In the genomic region with DNA sequence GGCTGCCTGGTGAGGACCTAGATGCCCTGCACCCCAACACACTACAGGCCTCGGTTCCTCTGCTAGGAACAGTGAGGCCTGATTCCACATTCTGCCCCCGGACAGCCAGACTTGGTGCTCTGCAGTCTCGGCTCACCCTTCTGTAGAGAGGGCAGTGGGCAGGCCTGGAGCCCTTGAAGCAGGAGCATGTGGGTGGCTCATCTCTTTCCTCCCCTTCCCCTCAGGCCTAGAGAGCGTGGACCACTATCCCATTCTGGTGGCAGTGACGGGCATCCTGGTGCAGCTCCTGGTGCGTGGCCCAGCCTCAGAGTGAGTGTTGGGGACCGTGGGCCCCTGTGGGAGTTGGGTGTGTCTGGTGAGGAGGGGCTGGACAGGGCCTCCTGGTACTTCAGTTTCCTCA, we compare ENCODE assay signal across 1 cellular context.
TF ChIP-seq lines count a peak whose summit lies in the region.

No MANE protein-coding gene starts in this region.

TF ChIP-seq in GM12878, 131 proteins besides CTCF, POLR2A, EP300 and RAD21:
- TF ChIP-seq ZNF384 (IDR thresholded peaks at IDR 0.05; ENCODE audit: borderline replicate concordance, low read depth, low read length) (no peak), BACH1 (IDR thresholded peaks at IDR 0.05; ENCODE audit: borderline replicate concordance) (no peak), CHD4 (IDR thresholded peaks at IDR 0.05) (no peak), TCF12 (IDR thresholded peaks at IDR 0.05; ENCODE audit: low read depth, low read length) (no peak), SIX5 (IDR thresholded peaks at IDR 0.05; ENCODE audit: low read depth, low read length, severe bottlenecking) (no peak), RELA (IDR thresholded peaks at IDR 0.05; ENCODE audit: borderline replicate concordance, partially characterized antibody) (no peak), SREBF1 (IDR thresholded peaks at IDR 0.05; ENCODE audit: low read length) (no peak)
